8 cellular contexts compared by ENCODE assay signal in genomic region chr6:85642774-85643529, GRCh38. TPM values are rescaled to one million over a fixed set of nuclear protein-coding genes. Genes with fewer than 3 reads are reported as not detected.
DNase-seq lines count a peak whose midpoint lies in the region; ATAC-seq and TF ChIP-seq lines count a peak whose summit lies in the region.

Gene SYNCRIP, minus strand, starts transcription at chr6:85642886. Its CDS starts 1,447 bp downstream, at chr6:85641439.

- no peaks in the 10 kb centered on the region for H3K9me3 ChIP-seq in OCI-LY1 (ENCODE audit: low read length)

- H3K4me1 Mint-ChIP-seq in mesothelial cell of epicardium = peaks cover 42% of the 10 kb centered on the region

- H3K27me3 Mint-ChIP-seq in mesothelial cell of epicardium (ENCODE audit: low read depth) = no peaks in the 10 kb centered on the region

- DNase-seq in DMS 273 (lab: John Stamatoyannopoulos, UW; ENCODE audit: unreplicated experiment) (peak; percentile 99), HuH-7 (ENCODE audit: low spot score) (peak; percentile 84), mesothelial cell of epicardium (ENCODE audit: low spot score in 2 of 2, unreplicated experiment in 2 of 2) (peak; percentile 98)
- DNase-seq in activated CD8-positive, alpha-beta memory T cell treated with anti-CD3 and anti-CD28 coated beads, Interleukin-2, amount 50 U/mL, for 4 hours = peak; percentile 99
- peak; percentile 97 to 98 for DNase-seq in stimulated activated CD8-positive, alpha-beta memory T cell treated with anti-CD3 and anti-CD28 coated beads, Interleukin-15, amount 100 ng/mL, for 4 hours (ENCODE audit: low read depth in 2 of 2)

- peaks cover 32% of the 10 kb centered on the region for H3K4me1 ChIP-seq in OCI-LY1 (ENCODE audit: insufficient read depth, low read length, severe bottlenecking)

- TF ChIP-seq CTCF in OCI-LY1 (IDR thresholded peaks at IDR 0.05; ENCODE audit: low read length) (no peak), mesothelial cell of epicardium (IDR thresholded peaks at IDR 0.05; ENCODE audit: unreplicated experiment) (no peak)

- peaks cover 22% of the 10 kb centered on the region for H3K36me3 Mint-ChIP-seq in mesothelial cell of epicardium

- no peaks in the 10 kb centered on the region for H3K27me3 ChIP-seq in OCI-LY1 (ENCODE audit: insufficient read depth, low read length)

- H4K20me1 ChIP-seq in OCI-LY1 (ENCODE audit: insufficient read depth, low read length) = no peaks in the 10 kb centered on the region; the same call in 1 of the 2 replicates

- H3K9me2 ChIP-seq in OCI-LY1 (ENCODE audit: low read depth, low read length) = no peaks in the 10 kb centered on the region

- H3K27ac Mint-ChIP-seq in mesothelial cell of epicardium = peak within 1 kb of the TSS; percentile 100

- H3K4me3 ChIP-seq in OCI-LY1 (ENCODE audit: low read depth, low read length, poor library complexity, severe bottlenecking) = peak within 1 kb of the TSS; percentile 95

- H3F3A ChIP-seq in OCI-LY1 (ENCODE audit: insufficient read depth, low read length) = no peaks in the 10 kb centered on the region

- in situ Hi-C loops in endometrial microvascular endothelial cells (cut with HindIII; ENCODE audit: inconsistent ontology term, low pct_unique_long_range_greater_than_20kb, low sequenced_read_pairs) = no loop called here

- peak within 1 kb of the TSS; percentile 100 for H3K9ac ChIP-seq in OCI-LY1 (ENCODE audit: low read length)

- peaks cover 48% of the 10 kb centered on the region for H3K79me2 ChIP-seq in OCI-LY1 (ENCODE audit: insufficient read depth, low read length)

- H3K9me3 Mint-ChIP-seq in mesothelial cell of epicardium = peaks cover 3% of the 10 kb centered on the region

- peak within 1 kb of the TSS; percentile 81 for H3K4me2 ChIP-seq in OCI-LY1 (ENCODE audit: low read length)

- peak within 1 kb of the TSS; percentile 91 for H3K27ac ChIP-seq in OCI-LY1 (ENCODE audit: low read depth, low read length, poor library complexity, severe bottlenecking)

- H3K4me3 Mint-ChIP-seq in mesothelial cell of epicardium = peak within 1 kb of the TSS; percentile 83

- ATAC-seq in GM21526 (IDR thresholded peaks at IDR 0.05; ENCODE audit: low FRiP score, unreplicated experiment) = peak; percentile 75

- no peak within 1 kb of the TSS for H2AFZ ChIP-seq in OCI-LY1 (ENCODE audit: low read length)

- peaks cover 47% of the 10 kb centered on the region for H3K36me3 ChIP-seq in OCI-LY1 (ENCODE audit: insufficient read depth, low read length)

RNA-seq across cellular contexts. Expression of gene SYNCRIP, which starts in this region (rescaled TPM):
- 97.5 TPM for total RNA-seq in endometrial microvascular endothelial cells (ENCODE audit: inconsistent ontology term)
- 127 to 129 TPM (median 129 TPM) in 3 replicates for total RNA-seq in mesothelial cell of epicardium

Comparison
In these comparisons a context has a peak if more than half of its experiments do, and no peak if none do; other contexts are left out.
1. Peak in every context shown above with its lines: DNase-seq, ATAC-seq, H3K4me3 ChIP-seq and H3K27ac ChIP-seq.